8 cellular contexts compared by ENCODE assay signal in genomic region chr12:66169221-66170170, GRCh38.
A peak's percentile ranks its signal among the peaks of the same experiment; 100 is the strongest.
DNase-seq lines count a peak whose midpoint lies in the region; ATAC-seq lines count a peak whose summit lies in the region.

TSS of gene TMBIM4 (minus strand) at chr12:66169996. CDS start at chr12:66169951, 45 bp downstream.

- ATAC-seq in GM19025 (IDR thresholded peaks at IDR 0.05; ENCODE audit: low read depth, unreplicated experiment) (peak; percentile 77), HG03342 (IDR thresholded peaks at IDR 0.05; ENCODE audit: unreplicated experiment) (peak; percentile 83)

- peak; percentile 92 for DNase-seq in AG20443 (ENCODE audit: low spot score)
- peak; percentile 80 for DNase-seq in NCI-H345 treated with DMSO at 0.1 percent for 48 hours (lab: John Stamatoyannopoulos, UW; ENCODE audit: unreplicated experiment)
- DNase-seq in activated CD4-positive, CD25-positive, alpha-beta regulatory T cell (lab: John Stamatoyannopoulos, UW), result peak; percentile 55 to 66 (median 64)
- DNase-seq in central memory CD4-positive, alpha-beta T cell, result peak; percentile 87
- DNase-seq in islet precursor cell, result peak; percentile 98
- DNase-seq in stimulated activated CD4-positive, alpha-beta T cell treated with anti-CD3 and anti-CD28 coated beads, Interleukin-12 subunit alpha, Interleukin-12 subunit beta, amount 100 ng/mL, for 48 hours (ENCODE audit: low read depth in 2 of 3, low spot score in 1 of 3), result peak; percentile 78 to 85 (median 79)

Comparison
In these comparisons a context has a peak if more than half of its experiments do, and no peak if none do; other contexts are left out.
1. Peak in every context shown above with its lines: DNase-seq and ATAC-seq.